1 cellular context compared by ENCODE assay signal in the genomic region with DNA sequence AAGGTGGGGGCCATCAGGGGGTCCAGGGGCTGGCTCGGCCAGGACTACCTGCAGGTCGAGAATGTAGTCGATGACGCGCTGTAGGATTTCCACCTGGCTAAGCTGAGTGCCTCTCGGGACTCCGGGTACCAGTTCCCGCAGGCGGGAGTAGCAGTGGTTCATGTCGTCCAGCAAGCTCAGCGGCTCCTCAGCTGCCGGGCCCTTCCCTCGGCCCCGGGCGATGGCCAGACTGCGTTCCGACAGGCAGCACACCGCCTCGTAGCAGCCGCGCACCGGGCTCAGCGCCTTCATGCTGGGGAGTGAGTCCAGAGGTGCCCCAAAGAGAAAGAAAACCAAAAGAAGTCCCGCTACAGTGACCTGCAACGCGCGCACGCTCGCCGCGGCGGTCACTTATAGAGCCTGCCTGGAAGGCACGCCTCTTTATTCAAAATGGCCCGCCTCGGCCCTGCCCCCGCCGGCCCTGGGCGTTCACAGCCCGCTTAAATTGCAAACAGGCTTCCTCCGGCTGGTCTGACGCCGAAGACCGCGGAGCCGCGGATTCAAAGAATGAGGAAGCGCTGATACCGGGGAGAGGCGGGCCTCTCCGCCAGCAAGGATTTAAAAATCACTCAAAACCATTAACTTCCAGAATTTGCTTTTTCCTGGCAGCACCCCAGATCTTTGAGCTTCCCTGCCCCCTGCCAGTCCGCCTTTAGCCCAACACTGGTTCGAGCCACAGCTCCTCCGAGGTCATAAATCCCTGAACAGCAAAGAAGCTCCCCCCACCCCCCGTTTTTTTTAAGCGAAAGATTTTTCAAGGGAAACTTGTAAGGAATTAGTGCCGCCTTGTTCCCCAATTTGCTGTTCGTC.
TF ChIP-seq lines count a peak whose summit lies in the region.

TSS of gene ID3 (minus strand) at position 366 of the 849 bp plus-strand sequence. CDS start at position 291, 75 bp downstream.

TF ChIP-seq in WTC11, 78 proteins besides CTCF, POLR2A, EP300 and RAD21 (continued from another document and continues in another):
- TF ChIP-seq, protein P1, sequence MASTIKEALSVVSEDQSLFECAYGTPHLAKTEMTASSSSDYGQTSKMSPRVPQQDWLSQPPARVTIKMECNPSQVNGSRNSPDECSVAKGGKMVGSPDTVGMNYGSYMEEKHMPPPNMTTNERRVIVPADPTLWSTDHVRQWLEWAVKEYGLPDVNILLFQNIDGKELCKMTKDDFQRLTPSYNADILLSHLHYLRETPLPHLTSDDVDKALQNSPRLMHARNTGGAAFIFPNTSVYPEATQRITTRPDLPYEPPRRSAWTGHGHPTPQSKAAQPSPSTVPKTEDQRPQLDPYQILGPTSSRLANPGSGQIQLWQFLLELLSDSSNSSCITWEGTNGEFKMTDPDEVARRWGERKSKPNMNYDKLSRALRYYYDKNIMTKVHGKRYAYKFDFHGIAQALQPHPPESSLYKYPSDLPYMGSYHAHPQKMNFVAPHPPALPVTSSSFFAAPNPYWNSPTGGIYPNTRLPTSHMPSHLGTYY (CRISPR knock-in tag; IDR thresholded peaks at IDR 0.05): no peak
- TF ChIP-seq, protein P2, sequence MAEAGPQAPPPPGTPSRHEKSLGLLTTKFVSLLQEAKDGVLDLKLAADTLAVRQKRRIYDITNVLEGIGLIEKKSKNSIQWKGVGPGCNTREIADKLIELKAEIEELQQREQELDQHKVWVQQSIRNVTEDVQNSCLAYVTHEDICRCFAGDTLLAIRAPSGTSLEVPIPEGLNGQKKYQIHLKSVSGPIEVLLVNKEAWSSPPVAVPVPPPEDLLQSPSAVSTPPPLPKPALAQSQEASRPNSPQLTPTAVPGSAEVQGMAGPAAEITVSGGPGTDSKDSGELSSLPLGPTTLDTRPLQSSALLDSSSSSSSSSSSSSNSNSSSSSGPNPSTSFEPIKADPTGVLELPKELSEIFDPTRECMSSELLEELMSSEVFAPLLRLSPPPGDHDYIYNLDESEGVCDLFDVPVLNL (CRISPR knock-in tag; IDR thresholded peaks at IDR 0.05; ENCODE audit: borderline replicate concordance, low read depth): no peak
- TF ChIP-seq SOX15 (CRISPR knock-in tag; IDR thresholded peaks at IDR 0.05): no peak
- TF ChIP-seq, protein P3, sequence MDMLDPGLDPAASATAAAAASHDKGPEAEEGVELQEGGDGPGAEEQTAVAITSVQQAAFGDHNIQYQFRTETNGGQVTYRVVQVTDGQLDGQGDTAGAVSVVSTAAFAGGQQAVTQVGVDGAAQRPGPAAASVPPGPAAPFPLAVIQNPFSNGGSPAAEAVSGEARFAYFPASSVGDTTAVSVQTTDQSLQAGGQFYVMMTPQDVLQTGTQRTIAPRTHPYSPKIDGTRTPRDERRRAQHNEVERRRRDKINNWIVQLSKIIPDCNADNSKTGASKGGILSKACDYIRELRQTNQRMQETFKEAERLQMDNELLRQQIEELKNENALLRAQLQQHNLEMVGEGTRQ (CRISPR knock-in tag; IDR thresholded peaks at IDR 0.05): no peak
- no peak for TF ChIP-seq TEAD4 (CRISPR knock-in tag; IDR thresholded peaks at IDR 0.05)
- no peak for TF ChIP-seq ESRRA (CRISPR knock-in tag; IDR thresholded peaks at IDR 0.05; ENCODE audit: borderline replicate concordance)
- no peak for TF ChIP-seq IRF2 (CRISPR knock-in tag; IDR thresholded peaks at IDR 0.05; ENCODE audit: borderline replicate concordance, low read depth)
- no peak for TF ChIP-seq NFYB (CRISPR knock-in tag; conservative IDR thresholded peaks at IDR 0.05; ENCODE audit: low read depth)
- no peak for TF ChIP-seq SMAD4 (CRISPR knock-in tag; IDR thresholded peaks at IDR 0.05)
- TF ChIP-seq, protein P4, sequence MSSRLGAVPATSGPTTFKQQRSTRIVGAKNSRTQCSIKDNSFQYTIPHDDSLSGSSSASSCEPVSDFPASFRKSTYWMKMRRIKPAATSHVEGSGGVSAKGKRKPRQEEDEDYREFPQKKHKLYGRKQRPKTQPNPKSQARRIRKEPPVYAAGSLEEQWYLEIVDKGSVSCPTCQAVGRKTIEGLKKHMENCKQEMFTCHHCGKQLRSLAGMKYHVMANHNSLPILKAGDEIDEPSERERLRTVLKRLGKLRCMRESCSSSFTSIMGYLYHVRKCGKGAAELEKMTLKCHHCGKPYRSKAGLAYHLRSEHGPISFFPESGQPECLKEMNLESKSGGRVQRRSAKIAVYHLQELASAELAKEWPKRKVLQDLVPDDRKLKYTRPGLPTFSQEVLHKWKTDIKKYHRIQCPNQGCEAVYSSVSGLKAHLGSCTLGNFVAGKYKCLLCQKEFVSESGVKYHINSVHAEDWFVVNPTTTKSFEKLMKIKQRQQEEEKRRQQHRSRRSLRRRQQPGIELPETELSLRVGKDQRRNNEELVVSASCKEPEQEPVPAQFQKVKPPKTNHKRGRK (CRISPR knock-in tag; IDR thresholded peaks at IDR 0.05; ENCODE audit: borderline replicate concordance): no peak
- no peak for TF ChIP-seq HMGA2 (CRISPR knock-in tag; IDR thresholded peaks at IDR 0.05)
- TF ChIP-seq SMAD3 (CRISPR knock-in tag; IDR thresholded peaks at IDR 0.05; ENCODE audit: borderline replicate concordance): peak; percentile 92
- TF ChIP-seq MYBL2 (CRISPR knock-in tag; IDR thresholded peaks at IDR 0.05): peak; percentile 78; the same call in 1 of the 2 replicates
- 0 out of 2 replicates have a peak, but pooled peaks have one; percentile 28 for TF ChIP-seq IRF1 (CRISPR knock-in tag; IDR thresholded peaks at IDR 0.05)
- no peak for TF ChIP-seq ATF2 (CRISPR knock-in tag; IDR thresholded peaks at IDR 0.05; ENCODE audit: borderline replicate concordance, low read depth)
- TF ChIP-seq JAZF1 (CRISPR knock-in tag; IDR thresholded peaks at IDR 0.05): no peak
- TF ChIP-seq GRHL2 (CRISPR knock-in tag; IDR thresholded peaks at IDR 0.05; ENCODE audit: insufficient replicate concordance, severe bottlenecking): no peak
- peak; percentile 72; the same call in 1 of the 2 replicates for TF ChIP-seq MAX (CRISPR knock-in tag; IDR thresholded peaks at IDR 0.05)
- TF ChIP-seq ZMAT4 (CRISPR knock-in tag; IDR thresholded peaks at IDR 0.05): no peak
- TF ChIP-seq ZNF671 (CRISPR knock-in tag; IDR thresholded peaks at IDR 0.05): no peak
- no peak for TF ChIP-seq TP53 (CRISPR knock-in tag; IDR thresholded peaks at IDR 0.05)
- TF ChIP-seq, protein P5, sequence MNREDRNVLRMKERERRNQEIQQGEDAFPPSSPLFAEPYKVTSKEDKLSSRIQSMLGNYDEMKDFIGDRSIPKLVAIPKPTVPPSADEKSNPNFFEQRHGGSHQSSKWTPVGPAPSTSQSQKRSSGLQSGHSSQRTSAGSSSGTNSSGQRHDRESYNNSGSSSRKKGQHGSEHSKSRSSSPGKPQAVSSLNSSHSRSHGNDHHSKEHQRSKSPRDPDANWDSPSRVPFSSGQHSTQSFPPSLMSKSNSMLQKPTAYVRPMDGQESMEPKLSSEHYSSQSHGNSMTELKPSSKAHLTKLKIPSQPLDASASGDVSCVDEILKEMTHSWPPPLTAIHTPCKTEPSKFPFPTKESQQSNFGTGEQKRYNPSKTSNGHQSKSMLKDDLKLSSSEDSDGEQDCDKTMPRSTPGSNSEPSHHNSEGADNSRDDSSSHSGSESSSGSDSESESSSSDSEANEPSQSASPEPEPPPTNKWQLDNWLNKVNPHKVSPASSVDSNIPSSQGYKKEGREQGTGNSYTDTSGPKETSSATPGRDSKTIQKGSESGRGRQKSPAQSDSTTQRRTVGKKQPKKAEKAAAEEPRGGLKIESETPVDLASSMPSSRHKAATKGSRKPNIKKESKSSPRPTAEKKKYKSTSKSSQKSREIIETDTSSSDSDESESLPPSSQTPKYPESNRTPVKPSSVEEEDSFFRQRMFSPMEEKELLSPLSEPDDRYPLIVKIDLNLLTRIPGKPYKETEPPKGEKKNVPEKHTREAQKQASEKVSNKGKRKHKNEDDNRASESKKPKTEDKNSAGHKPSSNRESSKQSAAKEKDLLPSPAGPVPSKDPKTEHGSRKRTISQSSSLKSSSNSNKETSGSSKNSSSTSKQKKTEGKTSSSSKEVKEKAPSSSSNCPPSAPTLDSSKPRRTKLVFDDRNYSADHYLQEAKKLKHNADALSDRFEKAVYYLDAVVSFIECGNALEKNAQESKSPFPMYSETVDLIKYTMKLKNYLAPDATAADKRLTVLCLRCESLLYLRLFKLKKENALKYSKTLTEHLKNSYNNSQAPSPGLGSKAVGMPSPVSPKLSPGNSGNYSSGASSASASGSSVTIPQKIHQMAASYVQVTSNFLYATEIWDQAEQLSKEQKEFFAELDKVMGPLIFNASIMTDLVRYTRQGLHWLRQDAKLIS (CRISPR knock-in tag; IDR thresholded peaks at IDR 0.05; ENCODE audit: borderline replicate concordance): peak; percentile 73; the same call in 1 of the 2 replicates
- TF ChIP-seq, protein P6, sequence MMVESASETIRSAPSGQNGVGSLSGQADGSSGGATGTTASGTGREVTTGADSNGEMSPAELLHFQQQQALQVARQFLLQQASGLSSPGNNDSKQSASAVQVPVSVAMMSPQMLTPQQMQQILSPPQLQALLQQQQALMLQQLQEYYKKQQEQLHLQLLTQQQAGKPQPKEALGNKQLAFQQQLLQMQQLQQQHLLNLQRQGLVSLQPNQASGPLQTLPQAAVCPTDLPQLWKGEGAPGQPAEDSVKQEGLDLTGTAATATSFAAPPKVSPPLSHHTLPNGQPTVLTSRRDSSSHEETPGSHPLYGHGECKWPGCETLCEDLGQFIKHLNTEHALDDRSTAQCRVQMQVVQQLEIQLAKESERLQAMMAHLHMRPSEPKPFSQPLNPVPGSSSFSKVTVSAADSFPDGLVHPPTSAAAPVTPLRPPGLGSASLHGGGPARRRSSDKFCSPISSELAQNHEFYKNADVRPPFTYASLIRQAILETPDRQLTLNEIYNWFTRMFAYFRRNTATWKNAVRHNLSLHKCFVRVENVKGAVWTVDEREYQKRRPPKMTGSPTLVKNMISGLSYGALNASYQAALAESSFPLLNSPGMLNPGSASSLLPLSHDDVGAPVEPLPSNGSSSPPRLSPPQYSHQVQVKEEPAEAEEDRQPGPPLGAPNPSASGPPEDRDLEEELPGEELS (CRISPR knock-in tag; IDR thresholded peaks at IDR 0.05): peak; percentile 39; the same call in 1 of the 2 replicates
- TF ChIP-seq ZNF416 (CRISPR knock-in tag; IDR thresholded peaks at IDR 0.05): 0 out of 2 replicates have a peak, but pooled peaks have one; percentile 25
- no peak; the same call in 1 of the 2 replicates for TF ChIP-seq MLX (CRISPR knock-in tag; IDR thresholded peaks at IDR 0.05)
- TF ChIP-seq CREM (CRISPR knock-in tag; IDR thresholded peaks at IDR 0.05): peak; percentile 56; the same call in 1 of the 2 replicates
- TF ChIP-seq JUN (CRISPR knock-in tag; IDR thresholded peaks at IDR 0.05): peak; percentile 42; the same call in 1 of the 2 replicates
- TF ChIP-seq, protein P7, sequence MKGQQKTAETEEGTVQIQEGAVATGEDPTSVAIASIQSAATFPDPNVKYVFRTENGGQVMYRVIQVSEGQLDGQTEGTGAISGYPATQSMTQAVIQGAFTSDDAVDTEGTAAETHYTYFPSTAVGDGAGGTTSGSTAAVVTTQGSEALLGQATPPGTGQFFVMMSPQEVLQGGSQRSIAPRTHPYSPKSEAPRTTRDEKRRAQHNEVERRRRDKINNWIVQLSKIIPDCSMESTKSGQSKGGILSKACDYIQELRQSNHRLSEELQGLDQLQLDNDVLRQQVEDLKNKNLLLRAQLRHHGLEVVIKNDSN (CRISPR knock-in tag; IDR thresholded peaks at IDR 0.05): no peak
- no peak for TF ChIP-seq CBFB (CRISPR knock-in tag; IDR thresholded peaks at IDR 0.05; ENCODE audit: low read depth)
- TF ChIP-seq PRDM15 (CRISPR knock-in tag; IDR thresholded peaks at IDR 0.05): no peak
- TF ChIP-seq RORB (CRISPR knock-in tag; IDR thresholded peaks at IDR 0.05): no peak
